In genomic region chr3:55235416-55235815, GRCh38 we compare ENCODE assay signal across 19 cellular contexts.
DNase-seq lines count a peak whose midpoint lies in the region; ATAC-seq and TF ChIP-seq lines count a peak whose summit lies in the region.
"Had no signal": no experiment of that assay in that cellular context is flagged by ENCODE, and none has a peak within 500 bp of the region (broad histone marks: within the 10 kb centered on the region; RNA-seq: fewer than 3 reads in every experiment).

No MANE protein-coding gene starts in this region.

- ATAC-seq in GM18505 (IDR thresholded peaks at IDR 0.05; ENCODE audit: unreplicated experiment), result no peak
- ATAC-seq: HCT116, HepG2 had no signal

- H3K9ac ChIP-seq in adipocyte (ENCODE audit: low read length), result no peak overlapping the region
- H3K9ac ChIP-seq: GM23248 had no signal

- POLR2A ChIA-PET in BJ (lab: Charles Lee), result no interaction called here

- peaks cover 3% of the 10 kb centered on the region for H3K9me3 ChIP-seq in adipocyte (ENCODE audit: control insufficient read depth, low read length)

- peak; percentile 34 for DNase-seq in BJ (ENCODE audit: low read depth)
- DNase-seq in H4 (ENCODE audit: low spot score), result peak; percentile 44
- peak; percentile 21 for DNase-seq in adipocyte (ENCODE audit: low read depth)
- DNase-seq in fibroblast of peridontal ligament (ENCODE audit: extremely low read depth), result peak; percentile 74
- no peak for DNase-seq in DMS79 (lab: John Stamatoyannopoulos, UW)
- DNase-seq in GM03348 (ENCODE audit: low spot score), result no peak
- DNase-seq: 8988T; C1 segment of cervical spinal cord; CD4-positive, CD25-positive, alpha-beta regulatory T cell; CD8-positive, alpha-beta memory T cell; COR-L47; DMS 273 treated with DMSO at 0.1 percent for 48 hours; DMS53; GM23248; HFFc6; KG1 had no signal

- no peak for TF ChIP-seq POLR2A in GM18505 (IDR thresholded peaks at IDR 0.05; ENCODE audit: borderline replicate concordance, extremely low read depth, insufficient read depth, insufficient read length)

- no peaks in the 10 kb centered on the region for H3K27me3 ChIP-seq in BJ (ENCODE audit: control insufficient read depth, insufficient read depth, low read length)
- peaks cover 3% of the 10 kb centered on the region for H3K27me3 ChIP-seq in adipocyte (replicated peaks; ENCODE audit: control insufficient read depth, insufficient read depth, low read length)

- TF ChIP-seq CTCF in BJ (IDR thresholded peaks at IDR 0.05; ENCODE audit: insufficient read depth, low read depth, low read length), result no peak

- H3K4me3 ChIP-seq in BJ (ENCODE audit: low read depth, low read length) (no peak overlapping the region), adipocyte (ENCODE audit: low read length) (no peak overlapping the region)
- H3K4me3 ChIP-seq: GM23248 had no signal

- H3K36me3 ChIP-seq in BJ (ENCODE audit: control insufficient read depth, insufficient read depth, low read length), result no peaks in the 10 kb centered on the region
- no peaks in the 10 kb centered on the region for H3K36me3 ChIP-seq in adipocyte (ENCODE audit: control insufficient read depth, insufficient read depth, low read length, severe bottlenecking)

- CTCF ChIA-PET in BJ (lab: Yijun Ruan, JAX), result interaction anchor here (0.9 kb wide), 1 partner anchor 8 kb away, joined by 4 read pairs; no protein-coding TSS in a partner anchor

- no peaks in the 10 kb centered on the region for H3K4me1 ChIP-seq in adipocyte (ENCODE audit: control insufficient read depth, insufficient read depth, low read length)

Comparison
In these comparisons a context has a peak if more than half of its experiments do, and no peak if none do; other contexts are left out.
1. DNase-seq: peak in BJ (single experiment), H4 (single experiment), adipocyte (single experiment) and fibroblast of peridontal ligament (single experiment); none in DMS79 (single experiment) and GM03348 (single experiment).